ENCODE assay signal across 1 cellular context in the genomic region with DNA sequence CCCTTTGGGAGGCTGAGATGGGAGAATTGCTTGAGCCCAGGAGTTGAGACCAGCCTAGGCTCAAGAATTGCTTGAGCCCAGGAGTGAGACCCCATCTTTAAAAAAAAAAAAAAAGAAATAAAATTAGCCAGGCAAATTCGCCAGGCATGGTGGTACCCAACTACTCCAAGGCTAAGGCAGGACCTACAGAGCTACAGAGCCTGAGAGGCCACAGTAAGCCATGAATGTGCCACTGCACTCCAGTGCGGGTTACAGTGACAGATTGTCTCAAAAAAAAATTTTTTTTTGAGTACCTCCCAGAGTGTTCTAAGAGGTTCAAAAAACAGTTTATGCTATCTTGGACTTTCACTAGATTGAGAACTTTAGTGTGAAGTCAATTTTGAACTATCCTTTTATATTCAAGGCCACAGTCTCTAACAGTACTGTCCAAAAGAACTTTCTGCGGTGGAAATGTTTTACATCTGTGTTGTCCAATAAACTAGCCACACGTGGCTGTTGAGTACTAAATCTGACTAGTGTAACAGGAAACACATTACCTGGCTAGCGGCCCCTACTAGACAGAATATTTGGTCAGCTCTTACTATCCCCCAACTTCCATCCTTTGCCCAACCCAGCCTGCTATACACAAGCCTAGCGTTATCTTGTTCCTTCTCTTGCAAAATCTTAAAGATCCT.
TF ChIP-seq lines count a peak whose summit lies in the region.

No MANE protein-coding gene starts in this region.

TF ChIP-seq in GM12878, 131 proteins besides CTCF, POLR2A, EP300 and RAD21:
- TF ChIP-seq POLR2AphosphoS2 (IDR thresholded peaks at IDR 0.05; ENCODE audit: low read depth, low read length): 0 out of 2 replicates have a peak, but pooled peaks have one; percentile 61
- TF ChIP-seq, protein P1, sequence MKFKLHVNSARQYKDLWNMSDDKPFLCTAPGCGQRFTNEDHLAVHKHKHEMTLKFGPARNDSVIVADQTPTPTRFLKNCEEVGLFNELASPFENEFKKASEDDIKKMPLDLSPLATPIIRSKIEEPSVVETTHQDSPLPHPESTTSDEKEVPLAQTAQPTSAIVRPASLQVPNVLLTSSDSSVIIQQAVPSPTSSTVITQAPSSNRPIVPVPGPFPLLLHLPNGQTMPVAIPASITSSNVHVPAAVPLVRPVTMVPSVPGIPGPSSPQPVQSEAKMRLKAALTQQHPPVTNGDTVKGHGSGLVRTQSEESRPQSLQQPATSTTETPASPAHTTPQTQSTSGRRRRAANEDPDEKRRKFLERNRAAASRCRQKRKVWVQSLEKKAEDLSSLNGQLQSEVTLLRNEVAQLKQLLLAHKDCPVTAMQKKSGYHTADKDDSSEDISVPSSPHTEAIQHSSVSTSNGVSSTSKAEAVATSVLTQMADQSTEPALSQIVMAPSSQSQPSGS (IDR thresholded peaks at IDR 0.05; ENCODE audit: low read length): 0 out of 2 replicates have a peak, but pooled peaks have one; percentile 24
- TF ChIP-seq, protein P2, sequence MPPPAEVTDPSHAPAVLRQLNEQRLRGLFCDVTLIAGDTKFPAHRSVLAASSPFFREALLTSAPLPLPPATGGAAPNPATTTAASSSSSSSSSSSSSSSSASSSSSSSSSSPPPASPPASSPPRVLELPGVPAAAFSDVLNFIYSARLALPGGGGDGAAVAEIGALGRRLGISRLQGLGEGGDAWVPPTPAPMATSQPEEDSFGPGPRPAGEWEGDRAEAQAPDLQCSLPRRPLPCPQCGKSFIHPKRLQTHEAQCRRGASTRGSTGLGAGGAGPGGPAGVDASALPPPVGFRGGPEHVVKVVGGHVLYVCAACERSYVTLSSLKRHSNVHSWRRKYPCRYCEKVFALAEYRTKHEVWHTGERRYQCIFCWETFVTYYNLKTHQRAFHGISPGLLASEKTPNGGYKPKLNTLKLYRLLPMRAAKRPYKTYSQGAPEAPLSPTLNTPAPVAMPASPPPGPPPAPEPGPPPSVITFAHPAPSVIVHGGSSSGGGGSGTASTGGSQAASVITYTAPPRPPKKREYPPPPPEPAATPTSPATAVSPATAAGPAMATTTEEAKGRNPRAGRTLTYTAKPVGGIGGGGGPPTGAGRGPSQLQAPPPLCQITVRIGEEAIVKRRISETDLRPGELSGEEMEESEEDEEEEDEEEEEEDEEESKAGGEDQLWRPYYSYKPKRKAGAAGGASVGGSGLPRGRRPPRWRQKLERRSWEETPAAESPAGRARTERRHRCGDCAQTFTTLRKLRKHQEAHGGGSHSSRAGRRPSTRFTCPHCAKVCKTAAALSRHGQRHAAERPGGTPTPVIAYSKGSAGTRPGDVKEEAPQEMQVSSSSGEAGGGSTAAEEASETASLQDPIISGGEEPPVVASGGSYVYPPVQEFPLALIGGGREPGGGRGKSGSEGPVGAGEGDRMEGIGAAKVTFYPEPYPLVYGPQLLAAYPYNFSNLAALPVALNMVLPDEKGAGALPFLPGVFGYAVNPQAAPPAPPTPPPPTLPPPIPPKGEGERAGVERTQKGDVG (CRISPR knock-in tag; IDR thresholded peaks at IDR 0.05): no peak
- TF ChIP-seq POLR2AphosphoS5 (IDR thresholded peaks at IDR 0.05; ENCODE audit: low read length): peak; percentile 57; the same call in 1 of the 2 replicates
